10 cellular contexts compared by ENCODE assay signal in genomic region chr15:74642724-74643367, GRCh38. TPM values are rescaled to one million over a fixed set of nuclear protein-coding genes. Genes with fewer than 3 reads are reported as not detected.
DNase-seq lines count a peak whose midpoint lies in the region; ATAC-seq, FAIRE-seq and TF ChIP-seq lines count a peak whose summit lies in the region.
"Had no signal": no experiment of that assay in that cellular context is flagged by ENCODE, and none has a peak within 500 bp of the region (broad histone marks: within the 10 kb centered on the region; RNA-seq: fewer than 3 reads in every experiment).

No MANE protein-coding gene starts in this region.

- in situ Hi-C loops in GM13977 (cut with MboI; ENCODE audit: low pct_unique_long_range_greater_than_20kb, low sequenced_read_pairs, unreplicated experiment), result loop anchor here (25.0 kb wide), 1 partner anchor 294 kb away; the partner anchor contains the start of gene COX5A

- peaks cover 11% of the 10 kb centered on the region for H3K36me3 ChIP-seq in H7 (replicated peaks; ENCODE audit: control insufficient read depth, insufficient read depth, low read length)
- H3K36me3 ChIP-seq in PC-3 (ENCODE audit: low read depth, low read length), result peaks cover 7% of the 10 kb centered on the region; the same call in 1 of the 2 replicates
- peaks cover 6 to 10% of the 10 kb centered on the region in 2 donors for H3K36me3 ChIP-seq in kidney (ENCODE audit: control insufficient read depth in 1 of 2, insufficient read depth in 2 of 2, low read length in 2 of 2)

- H2AFZ ChIP-seq in PC-3 (ENCODE audit: low read length), result no peak overlapping the region

- no peak for ATAC-seq in PC-3
- peak; percentile 26 for ATAC-seq in foreskin keratinocyte
- no peak for ATAC-seq in HG02938 (IDR thresholded peaks at IDR 0.05; ENCODE audit: unreplicated experiment)

- 0 out of 2 replicates have a peak, but pooled peaks cover 2% of the 10 kb centered on the region for H4K20me1 ChIP-seq in PC-3 (ENCODE audit: low read length)

- no peaks in the 10 kb centered on the region for H3K9me2 ChIP-seq in PC-3 (replicated peaks; ENCODE audit: low read length)

- no peak overlapping the region for H3K9ac ChIP-seq in PC-3 (ENCODE audit: low read length)
- no peak overlapping the region for H3K9ac ChIP-seq in kidney (ENCODE audit: low read length in 2 of 2)

- no peaks in the 10 kb centered on the region for H3K79me2 ChIP-seq in PC-3 (ENCODE audit: low read length)

- H3F3A ChIP-seq in PC-3 (ENCODE audit: low read length, unreplicated experiment), result no peaks in the 10 kb centered on the region

- H3K27ac ChIP-seq in PC-3 (ENCODE audit: low read length), result 0 out of 2 replicates have a peak overlapping the region, but pooled peaks have one; percentile 20
- no peak overlapping the region for H3K27ac ChIP-seq in foreskin keratinocyte
- peak overlapping the region in 1 of 2 donors; percentile 54 for H3K27ac ChIP-seq in kidney (ENCODE audit: low read depth in 2 of 2, low read length in 2 of 2)

- BruUV-seq in PC-3 (replicated peaks; lab: Mats Ljungman, UMichigan), result no TSS peak

- H3K27me3 ChIP-seq in H7 (ENCODE audit: control insufficient read depth, insufficient read depth, low read length) (no peaks in the 10 kb centered on the region), PC-3 (ENCODE audit: low read length) (no peaks in the 10 kb centered on the region), foreskin keratinocyte (no peaks in the 10 kb centered on the region)

- intact Hi-C loops in PC-3 (cut with micrococcal nuclease) (no loop called here), kidney (cut with DNase I) (no loop called here)

- no peak for FAIRE-seq in kidney (lab: Jason Lieb, UNC)
- FAIRE-seq: islet of Langerhans had no signal

- no peaks in the 10 kb centered on the region for H3K9me3 ChIP-seq in PC-3 (ENCODE audit: low read length)
- H3K9me3 ChIP-seq in kidney (ENCODE audit: control insufficient read depth in 1 of 2, low read length in 2 of 2), result no peaks in the 10 kb centered on the region

- POLR2A ChIA-PET in PC-3 (lab: Charles Lee; ENCODE audit: unreplicated experiment), result no interaction called here

- H3K4me2 ChIP-seq in PC-3 (ENCODE audit: low read length), result no peak overlapping the region

- CTCF ChIA-PET in PC-3 (lab: Charles Lee), result no interaction called here

- no peak for TF ChIP-seq CTCF in PC-3 (conservative IDR thresholded peaks at IDR 0.05; ENCODE audit: low read depth, low read length)
- TF ChIP-seq CTCF in foreskin keratinocyte (conservative IDR thresholded peaks at IDR 0.05), result no peak
- TF ChIP-seq CTCF in GM13977 (IDR thresholded peaks at IDR 0.05; ENCODE audit: extremely low read depth, insufficient read depth, missing control alignments), result no peak
- TF ChIP-seq CTCF in kidney (IDR thresholded peaks at IDR 0.05; ENCODE audit: borderline replicate concordance, extremely low read depth, insufficient read depth), result no peak

- H3K4me1 ChIP-seq in PC-3 (ENCODE audit: insufficient read depth, low read length), result no peaks in the 10 kb centered on the region
- no peaks in the 10 kb centered on the region for H3K4me1 ChIP-seq in foreskin keratinocyte
- H3K4me1 ChIP-seq in kidney (ENCODE audit: control insufficient read depth in 1 of 2, insufficient read depth in 1 of 2, low read depth in 1 of 2, low read length in 2 of 2), result peaks cover 12 to 20% of the 10 kb centered on the region in 2 donors

- DNase-seq in H7, result peak; percentile 52
- no peak for DNase-seq in PC-3
- DNase-seq in foreskin keratinocyte, result no peak
- DNase-seq in renal cortical epithelial cell (ENCODE audit: low read depth), result peak; percentile 21
- DNase-seq in GM13977 (ENCODE audit: low spot score), result no peak
- no peak for DNase-seq in activated effector memory CD4-positive, alpha-beta T cell treated with anti-CD3 and anti-CD28 coated beads, Interleukin-2, amount 50 U/mL, for 16 hours
- DNase-seq in kidney, result no peak
- DNase-seq: KG1 had no signal

- no peak overlapping the region for H3K4me3 ChIP-seq in H7 (ENCODE audit: insufficient read depth, low read depth, low read length)
- H3K4me3 ChIP-seq in PC-3 (ENCODE audit: low read length), result no peak overlapping the region
- H3K4me3 ChIP-seq in kidney (ENCODE audit: low read length in 2 of 2), result no peak overlapping the region

RNA-seq across cellular contexts. Expression of gene CLK3, which starts 27.2 kb away (rescaled TPM):
- 50.6 and 66.3 TPM in 2 replicates for total RNA-seq in H7 (2014; rRNA removed; shearing (Covaris generic))
- total RNA-seq in PC-3 (2014; rRNA removed) (56.2 and 64.1 TPM in 2 replicates), foreskin keratinocyte (51.9 and 60.4 TPM in 2 replicates), renal cortical epithelial cell (74.8 and 92.0 TPM in 2 replicates), kidney (66.3 TPM)
- polyA plus RNA-seq in foreskin keratinocyte (41.7 and 48.1 TPM in 2 replicates), kidney (ENCODE audit: insufficient read depth, low read depth, low replicate concordance) (54.1 TPM)

RNA-seq across cellular contexts. Expression of gene EDC3, which starts 53.0 kb away (rescaled TPM):
- total RNA-seq in H7 (2014; rRNA removed; shearing (Covaris generic)), result 9.4 and 9.7 TPM in 2 replicates
- total RNA-seq in PC-3 (2014; rRNA removed) (9.9 and 15.6 TPM in 2 replicates), foreskin keratinocyte (21.7 and 24.1 TPM in 2 replicates), renal cortical epithelial cell (5.4 and 16.5 TPM in 2 replicates), kidney (27.7 TPM)
- polyA plus RNA-seq in foreskin keratinocyte (23.0 and 24.5 TPM in 2 replicates), kidney (ENCODE audit: insufficient read depth, low read depth, low replicate concordance) (11.5 TPM)

Comparison
In these comparisons a context has a peak if more than half of its experiments do, and no peak if none do; other contexts are left out.
1. DNase-seq: peak in H7 (single experiment) and renal cortical epithelial cell (single experiment); none in PC-3 (single experiment), foreskin keratinocyte (0 of 2), GM13977 (single experiment), activated effector memory CD4-positive, alpha-beta T cell treated with anti-CD3 and anti-CD28 coated beads, Interleukin-2, amount 50 U/mL, for 16 hours (single experiment) and kidney (single experiment).